Comparison of ENCODE assay signal across 17 cellular contexts in the genomic region with DNA sequence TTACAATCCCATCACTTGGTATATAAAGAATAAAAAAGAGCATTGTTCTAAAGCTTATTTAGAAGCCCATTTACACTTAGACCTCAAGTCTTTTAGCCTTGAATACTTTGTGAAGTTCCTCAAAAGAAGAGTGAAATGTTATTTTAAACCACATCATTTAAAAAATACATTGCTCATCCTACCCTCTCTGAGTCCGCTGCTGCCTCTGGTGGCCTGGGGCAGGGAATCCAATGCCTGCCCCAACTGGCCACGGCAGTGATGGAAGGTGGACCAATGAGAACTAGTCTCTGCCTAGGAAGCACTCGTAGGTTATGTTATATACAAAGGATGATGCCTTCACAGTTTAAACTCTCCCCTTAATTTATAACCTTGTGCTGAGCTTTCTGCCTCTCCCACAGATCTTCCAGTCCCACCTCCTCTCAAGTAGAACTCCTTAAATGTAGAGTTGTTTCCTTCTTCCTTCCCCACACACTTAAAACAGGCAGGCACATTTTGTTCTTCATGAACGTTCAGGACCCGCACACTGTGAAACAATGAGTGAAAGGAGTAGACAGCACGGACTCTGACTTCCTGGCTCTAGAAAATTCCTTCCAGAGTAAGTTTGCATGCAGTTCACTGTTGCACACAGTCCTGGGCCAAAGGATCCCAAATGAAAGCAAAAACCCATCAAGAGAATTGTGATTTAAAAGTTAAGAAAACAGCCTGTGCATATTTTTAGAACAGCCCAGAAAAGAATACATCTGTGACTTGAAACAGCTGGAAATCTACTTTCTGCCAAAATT.
A peak's percentile ranks its signal among the peaks of the same experiment; 100 is the strongest.
DNase-seq lines count a peak whose midpoint lies in the region; ATAC-seq and TF ChIP-seq lines count a peak whose summit lies in the region.
"Had no signal": no experiment of that assay in that cellular context is flagged by ENCODE, and none has a peak within 500 bp of the region (broad histone marks: within the 10 kb centered on the region; RNA-seq: fewer than 3 reads in every experiment).

No MANE protein-coding gene starts in this region.

- no peaks in the 10 kb centered on the region for H3K9me3 ChIP-seq in SK-N-SH
- no peaks in the 10 kb centered on the region for H3K9me3 ChIP-seq in heart left ventricle
- H3K9me3 ChIP-seq in osteoblast (ENCODE audit: low read depth, low read length): no peaks in the 10 kb centered on the region
- no peaks in the 10 kb centered on the region for H3K9me3 ChIP-seq in vagina

- TF ChIP-seq POLR2A in heart left ventricle (IDR thresholded peaks at IDR 0.05) (no peak), vagina (IDR thresholded peaks at IDR 0.05) (no peak)

- intact Hi-C loops in heart left ventricle (cut with DNase I) (no loop called here), vagina (cut with DNase I) (no loop called here)

- no peak for TF ChIP-seq EP300 in SK-N-SH (IDR thresholded peaks at IDR 0.05; ENCODE audit: borderline replicate concordance in 1 of 2, low read depth in 1 of 2, low read length in 1 of 2)

- no peak for TF ChIP-seq CTCF in SK-N-SH (IDR thresholded peaks at IDR 0.05)
- peak in 2 of 12 donors; percentile 3 to 11 for TF ChIP-seq CTCF in heart left ventricle (IDR thresholded peaks at IDR 0.05)
- TF ChIP-seq CTCF in osteoblast (IDR thresholded peaks at IDR 0.05; ENCODE audit: extremely low read depth, low read depth, low read length): peak; percentile 7
- no peak for TF ChIP-seq CTCF in vagina (IDR thresholded peaks at IDR 0.05)

- CTCF ChIA-PET in SK-N-SH (lab: Yijun Ruan, JAX): interaction anchor here (2.1 kb wide), 1 partner anchor 9 kb away, joined by 5 read pairs; no protein-coding TSS in a partner anchor

- H3K9ac ChIP-seq in SK-N-SH: no peak overlapping the region

- H3K27me3 ChIP-seq in SK-N-SH (ENCODE audit: insufficient read depth): no peaks in the 10 kb centered on the region; the same call in 1 of the 2 replicates
- H3K27me3 ChIP-seq in heart left ventricle: no peaks in the 10 kb centered on the region
- H3K27me3 ChIP-seq in osteoblast (ENCODE audit: insufficient read depth, low read length): no peaks in the 10 kb centered on the region
- no peaks in the 10 kb centered on the region for H3K27me3 ChIP-seq in vagina

- POLR2A ChIA-PET in SK-N-SH (lab: Yijun Ruan, JAX): no interaction called here

- no peaks in the 10 kb centered on the region for H3F3A ChIP-seq in SK-N-SH (replicated peaks; ENCODE audit: insufficient read depth)

- H2AFZ ChIP-seq in SK-N-SH (ENCODE audit: low read depth) (no peak overlapping the region), osteoblast (ENCODE audit: low read length) (no peak overlapping the region)

- DNase-seq in SK-N-SH (no peak), heart left ventricle (peak in 2 of 5 donors; percentile 13 to 29), osteoblast (ENCODE audit: insufficient read length, low spot score, missing footprints) (no peak), vagina (ENCODE audit: extremely low spot score in 2 of 2) (no peak), middle frontal gyrus (ENCODE audit: extremely low spot score, low spot score) (no peak)
- DNase-seq: 8988T; activated CD8-positive, alpha-beta T cell treated with anti-CD3 and anti-CD28 coated beads for 36 hours; anterior cingulate cortex; CD4-positive, CD25-positive, alpha-beta regulatory T cell; HCEC 1CT; NCI-H1105 treated with DMSO at 0.1 percent for 48 hours; NCI-H446; stimulated activated naive CD4-positive, alpha-beta T cell treated with Interleukin-2 at 50 U/mL for 16 hours had no signal

- no peak overlapping the region for H3K4me3 ChIP-seq in SK-N-SH (ENCODE audit: low read depth in 2 of 2, low read length in 1 of 2)
- peak overlapping the region in 1 of 12 donors; percentile 2 for H3K4me3 ChIP-seq in heart left ventricle
- no peak overlapping the region for H3K4me3 ChIP-seq in osteoblast (ENCODE audit: insufficient read depth, low read length)
- H3K4me3 ChIP-seq in vagina: no peak overlapping the region
- H3K4me3 ChIP-seq: skin epidermis had no signal

- H4K20me1 ChIP-seq in SK-N-SH (ENCODE audit: insufficient read depth) (no peaks in the 10 kb centered on the region), osteoblast (ENCODE audit: insufficient read depth, low read length) (no peaks in the 10 kb centered on the region)

- ATAC-seq in SK-N-SH treated with all-trans-retinoic acid at 6 μM for 48 hours (0 out of 3 replicates have a peak, but pooled peaks have one; percentile 40), heart left ventricle (peak; percentile 57 to 81 (median 73)), GM19455 (IDR thresholded peaks at IDR 0.05; ENCODE audit: unreplicated experiment) (no peak), GM18520 (IDR thresholded peaks at IDR 0.05; ENCODE audit: unreplicated experiment) (no peak)
- ATAC-seq: activated CD8-positive, alpha-beta T cell treated with anti-CD3 and anti-CD28 coated beads for 36 hours had no signal

- no peaks in the 10 kb centered on the region for H3K79me2 ChIP-seq in SK-N-SH (ENCODE audit: insufficient read depth)
- H3K79me2 ChIP-seq in osteoblast (ENCODE audit: insufficient read depth, low read length): no peaks in the 10 kb centered on the region

- 37% methylated on average over 6 of the region's 6 CpGs for WGBS in SK-N-SH (ENCODE audit: low lambda C conversion rate)
- WGBS in heart left ventricle, 4 donors: 49 to 61% (median 52%) methylated on average over 6 of the region's 6 CpGs

- H3K4me2 ChIP-seq in SK-N-SH (no peak overlapping the region), osteoblast (ENCODE audit: insufficient read depth, low read length) (peak overlapping the region; percentile 18)

- H3K4me1 ChIP-seq in SK-N-SH (ENCODE audit: control insufficient read depth in 1 of 2, insufficient read depth in 2 of 2, low read depth in 1 of 2, low read length in 1 of 2) (peaks cover 0 to 10% of the 10 kb centered on the region in 2 experiments; a peak in 2 of 4 replicates), heart left ventricle (peaks cover 0 to 33% (median 9%) of the 10 kb centered on the region in 12 donors), osteoblast (ENCODE audit: insufficient read depth, low read length) (no peaks in the 10 kb centered on the region), vagina (peaks cover 20% of the 10 kb centered on the region)

- H3K9me2 ChIP-seq in SK-N-SH: no peaks in the 10 kb centered on the region

- TF ChIP-seq RAD21 in SK-N-SH (IDR thresholded peaks at IDR 0.05; ENCODE audit: low read length): no peak

- no peak overlapping the region for H3K27ac ChIP-seq in SK-N-SH (ENCODE audit: low read depth in 2 of 2, low read length in 1 of 2)
- H3K27ac ChIP-seq in heart left ventricle: peak overlapping the region; percentile 12 to 82 (median 60)
- no peak overlapping the region for H3K27ac ChIP-seq in osteoblast (ENCODE audit: low read depth, low read length)
- peak overlapping the region; percentile 65 for H3K27ac ChIP-seq in vagina

- H3K36me3 ChIP-seq in SK-N-SH (replicated peaks in 1 of 2; ENCODE audit: control insufficient read depth in 1 of 2, insufficient read depth in 2 of 2, low read length in 1 of 2): no peaks in the 10 kb centered on the region
- H3K36me3 ChIP-seq in heart left ventricle: no peaks in the 10 kb centered on the region
- no peaks in the 10 kb centered on the region for H3K36me3 ChIP-seq in osteoblast (ENCODE audit: insufficient read depth, low read length)
- no peaks in the 10 kb centered on the region for H3K36me3 ChIP-seq in vagina

TF ChIP-seq in SK-N-SH treated with all-trans-retinoic acid at 6 μM for 48 hours, 23 proteins besides CTCF, POLR2A, EP300 and RAD21:
- no peak for TF ChIP-seq OSR1 (CRISPR knock-in tag; IDR thresholded peaks at IDR 0.05)
- no peak for TF ChIP-seq ZNF565 (CRISPR knock-in tag; conservative IDR thresholded peaks at IDR 0.05; ENCODE audit: low read depth)
- no peak for TF ChIP-seq TOX (CRISPR knock-in tag; IDR thresholded peaks at IDR 0.05; ENCODE audit: borderline replicate concordance)
- TF ChIP-seq, protein P1, sequence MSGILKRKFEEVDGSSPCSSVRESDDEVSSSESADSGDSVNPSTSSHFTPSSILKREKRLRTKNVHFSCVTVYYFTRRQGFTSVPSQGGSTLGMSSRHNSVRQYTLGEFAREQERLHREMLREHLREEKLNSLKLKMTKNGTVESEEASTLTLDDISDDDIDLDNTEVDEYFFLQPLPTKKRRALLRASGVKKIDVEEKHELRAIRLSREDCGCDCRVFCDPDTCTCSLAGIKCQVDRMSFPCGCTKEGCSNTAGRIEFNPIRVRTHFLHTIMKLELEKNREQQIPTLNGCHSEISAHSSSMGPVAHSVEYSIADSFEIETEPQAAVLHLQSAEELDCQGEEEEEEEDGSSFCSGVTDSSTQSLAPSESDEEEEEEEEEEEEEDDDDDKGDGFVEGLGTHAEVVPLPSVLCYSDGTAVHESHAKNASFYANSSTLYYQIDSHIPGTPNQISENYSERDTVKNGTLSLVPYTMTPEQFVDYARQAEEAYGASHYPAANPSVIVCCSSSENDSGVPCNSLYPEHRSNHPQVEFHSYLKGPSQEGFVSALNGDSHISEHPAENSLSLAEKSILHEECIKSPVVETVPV (CRISPR knock-in tag; IDR thresholded peaks at IDR 0.05): no peak
- no peak for TF ChIP-seq CSDC2 (CRISPR knock-in tag; IDR thresholded peaks at IDR 0.05)
- TF ChIP-seq BACH2 (CRISPR knock-in tag; IDR thresholded peaks at IDR 0.05; ENCODE audit: borderline replicate concordance): no peak

TF ChIP-seq in SK-N-SH, 30 proteins besides CTCF, POLR2A, EP300 and RAD21:
- TF ChIP-seq FOXM1 (IDR thresholded peaks at IDR 0.05; ENCODE audit: low read depth): no peak
- no peak for TF ChIP-seq TEAD4 (IDR thresholded peaks at IDR 0.05; ENCODE audit: borderline replicate concordance, insufficient read depth)
- no peak for TF ChIP-seq POLR2AphosphoS5 (IDR thresholded peaks at IDR 0.05; ENCODE audit: low read depth, low read length)
- TF ChIP-seq RCOR1 (IDR thresholded peaks at IDR 0.05; ENCODE audit: low read length): no peak
- TF ChIP-seq GATA2 (CRISPR knock-in tag; IDR thresholded peaks at IDR 0.05): no peak
- TF ChIP-seq FOSL2 (IDR thresholded peaks at IDR 0.05; ENCODE audit: borderline replicate concordance, low read depth): no peak
- TF ChIP-seq JUND (IDR thresholded peaks at IDR 0.05): no peak
- no peak for TF ChIP-seq RFX5 (IDR thresholded peaks at IDR 0.05; ENCODE audit: low read length)
- no peak for TF ChIP-seq FOXJ3 (CRISPR knock-in tag; IDR thresholded peaks at IDR 0.05)
- no peak for TF ChIP-seq NFIC (IDR thresholded peaks at IDR 0.05; ENCODE audit: borderline replicate concordance)
- TF ChIP-seq SMC3 (IDR thresholded peaks at IDR 0.05; ENCODE audit: low read depth, low read length): no peak

Comparison
In these comparisons a context has a peak if more than half of its experiments do, and no peak if none do; other contexts are left out.
1. ATAC-seq: peak in SK-N-SH treated with all-trans-retinoic acid at 6 μM for 48 hours (single experiment) and heart left ventricle (4 of 4); none in GM19455 (single experiment) and GM18520 (single experiment).
2. H3K27ac ChIP-seq: peak in heart left ventricle (12 of 12) and vagina (single experiment); none in SK-N-SH (0 of 2) and osteoblast (single experiment).